ENCODE assay signal across 9 cellular contexts in genomic region chr6:18823782-18824386, GRCh38.
A peak's percentile ranks its signal among the peaks of the same experiment; 100 is the strongest.
DNase-seq lines count a peak whose midpoint lies in the region; ATAC-seq and TF ChIP-seq lines count a peak whose summit lies in the region.
"Had no signal": no experiment of that assay in that cellular context is flagged by ENCODE, and none has a peak within 500 bp of the region (broad histone marks: within the 10 kb centered on the region; RNA-seq: fewer than 3 reads in every experiment).

No MANE protein-coding gene starts in this region.

- no peaks in the 10 kb centered on the region for H3K79me2 ChIP-seq in Karpas-422 (ENCODE audit: low read length)

- no peaks in the 10 kb centered on the region for H4K20me1 ChIP-seq in Karpas-422 (ENCODE audit: insufficient read depth, low read depth, low read length)
- H4K20me1 ChIP-seq: BLaER1 had no signal

- H2AFZ ChIP-seq in Karpas-422 (ENCODE audit: low read length): no peak overlapping the region

- H3K9me3 ChIP-seq in Karpas-422 (ENCODE audit: low read length) (peaks cover 24% of the 10 kb centered on the region), mucosa of descending colon (peaks cover 33% of the 10 kb centered on the region)

- no peak overlapping the region for H3K4me2 ChIP-seq in Karpas-422 (ENCODE audit: low read depth, low read length, poor library complexity, severe bottlenecking)
- H3K4me2 ChIP-seq: BLaER1 had no signal

- H3K4me3 ChIP-seq in Karpas-422 (ENCODE audit: low read length) (no peak overlapping the region), mucosa of descending colon (no peak overlapping the region)
- H3K4me3 ChIP-seq: BLaER1 had no signal

- no peak for TF ChIP-seq CTCF in mucosa of descending colon (IDR thresholded peaks at IDR 0.05)

- H3K4me1 ChIP-seq in Karpas-422 (ENCODE audit: low read length) (no peaks in the 10 kb centered on the region), mucosa of descending colon (ENCODE audit: low read depth) (no peaks in the 10 kb centered on the region)

- peaks cover 1% of the 10 kb centered on the region for H3K36me3 Mint-ChIP-seq in activated naive CD4-positive, alpha-beta T cell treated with anti-CD3 and anti-CD28 coated beads, Interleukin-2, amount 10 ng/mL, durations not matched to agents 7 days and 5 days

- peak; percentile 11 for DNase-seq in NCI-H1694 (lab: John Stamatoyannopoulos, UW)
- no peak for DNase-seq in NCI-H1694 treated with DMSO at 0.1 percent for 48 hours (lab: John Stamatoyannopoulos, UW)
- peak; percentile 88 for DNase-seq in Karpas-422
- peak; percentile 48 for DNase-seq in activated naive CD4-positive, alpha-beta T cell treated with anti-CD3 and anti-CD28 coated beads, Interleukin-2, amount 10 ng/mL, durations not matched to agents 7 days and 5 days
- peak in 2 of 3 donors; percentile 11 to 22 for DNase-seq in mucosa of descending colon
- DNase-seq in NCI-H2171 treated with DMSO at 0.1 percent for 48 hours (lab: John Stamatoyannopoulos, UW): no peak

- CTCF ChIA-PET in activated naive CD4-positive, alpha-beta T cell treated with anti-CD3 and anti-CD28 coated beads, Interleukin-2, amount 10 ng/mL, durations not matched to agents 7 days and 5 days (lab: Charles Lee): no interaction called here

- no peaks in the 10 kb centered on the region for H3K27me3 Mint-ChIP-seq in activated naive CD4-positive, alpha-beta T cell treated with anti-CD3 and anti-CD28 coated beads, Interleukin-2, amount 10 ng/mL, durations not matched to agents 7 days and 5 days

- H3K36me3 ChIP-seq in Karpas-422 (ENCODE audit: insufficient read depth, low read length): no peaks in the 10 kb centered on the region
- no peaks in the 10 kb centered on the region for H3K36me3 ChIP-seq in mucosa of descending colon (ENCODE audit: low read depth)
- H3K36me3 ChIP-seq: BLaER1 had no signal

- H3K4me3 Mint-ChIP-seq in activated naive CD4-positive, alpha-beta T cell treated with anti-CD3 and anti-CD28 coated beads, Interleukin-2, amount 10 ng/mL, durations not matched to agents 7 days and 5 days: no peak overlapping the region

- intact Hi-C loops in mucosa of descending colon (cut with DNase I, micrococcal nuclease): no loop called here

- H3K27me3 ChIP-seq in Karpas-422 (ENCODE audit: low read length): no peaks in the 10 kb centered on the region
- H3K27me3 ChIP-seq: BLaER1 had no signal

- ATAC-seq in mucosa of descending colon (no peak), HG02588 (IDR thresholded peaks at IDR 0.05; ENCODE audit: unreplicated experiment) (no peak), HG03025 (IDR thresholded peaks at IDR 0.05; ENCODE audit: low FRiP score, unreplicated experiment) (no peak)

- no peak overlapping the region for H3K27ac ChIP-seq in Karpas-422 (ENCODE audit: low read length)
- H3K27ac ChIP-seq: BLaER1 had no signal

- H3K9me2 ChIP-seq in Karpas-422 (replicated peaks; ENCODE audit: insufficient read depth, low read length): no peaks in the 10 kb centered on the region

- H3K4me1 Mint-ChIP-seq in activated naive CD4-positive, alpha-beta T cell treated with anti-CD3 and anti-CD28 coated beads, Interleukin-2, amount 10 ng/mL, durations not matched to agents 7 days and 5 days: no peaks in the 10 kb centered on the region

- H3K9ac ChIP-seq in Karpas-422 (ENCODE audit: low read length): no peak overlapping the region
- H3K9ac ChIP-seq: BLaER1 had no signal

- H3K9me3 Mint-ChIP-seq in activated naive CD4-positive, alpha-beta T cell treated with anti-CD3 and anti-CD28 coated beads, Interleukin-2, amount 10 ng/mL, durations not matched to agents 7 days and 5 days: peaks cover 32% of the 10 kb centered on the region

- H3K27ac Mint-ChIP-seq in activated naive CD4-positive, alpha-beta T cell treated with anti-CD3 and anti-CD28 coated beads, Interleukin-2, amount 10 ng/mL, durations not matched to agents 7 days and 5 days: no peak overlapping the region

Comparison
In these comparisons a context has a peak if more than half of its experiments do, and no peak if none do; other contexts are left out.
1. DNase-seq: peak in NCI-H1694 (single experiment), Karpas-422 (single experiment), activated naive CD4-positive, alpha-beta T cell treated with anti-CD3 and anti-CD28 coated beads, Interleukin-2, amount 10 ng/mL, durations not matched to agents 7 days and 5 days (single experiment) and mucosa of descending colon (2 of 3); none in NCI-H1694 treated with DMSO at 0.1 percent for 48 hours (single experiment) and NCI-H2171 treated with DMSO at 0.1 percent for 48 hours (single experiment).